8 cellular contexts compared by ENCODE assay signal in genomic region chr12:132560831-132561783, GRCh38. TPM values are rescaled to one million over a fixed set of nuclear protein-coding genes. Genes with fewer than 3 reads are reported as not detected.
DNase-seq lines count a peak whose midpoint lies in the region; ATAC-seq and TF ChIP-seq lines count a peak whose summit lies in the region.

No MANE protein-coding gene starts in this region.

- intact Hi-C loops in upper lobe of right lung (cut with DNase I) = no loop called here

- DNase-seq in DMS79 (lab: John Stamatoyannopoulos, UW) (peak; percentile 76), Kasumi-1 (lab: John Stamatoyannopoulos, UW) (peak; percentile 78), RPMI7951 (ENCODE audit: low read depth) (peak; percentile 6), foreskin melanocyte (peak; percentile 18), progenitor cell of endocrine pancreas (ENCODE audit: low spot score, unreplicated experiment) (peak; percentile 81), upper lobe of right lung (peak; percentile 81)
- peak; percentile 43 to 66 for DNase-seq in activated T-helper 1 cell treated with anti-CD3 and anti-CD28 coated beads, Interleukin-2, amount 50 U/mL, for 16 hours (ENCODE audit: low read depth in 1 of 2, low spot score in 1 of 2)

- peaks cover 6% of the 10 kb centered on the region for H3K36me3 Mint-ChIP-seq in progenitor cell of endocrine pancreas (ENCODE audit: insufficient read depth)

- no peaks in the 10 kb centered on the region for H3K9me3 Mint-ChIP-seq in progenitor cell of endocrine pancreas (ENCODE audit: low read depth)

- no peaks in the 10 kb centered on the region for H3K9me3 ChIP-seq in upper lobe of right lung

- peak overlapping the region; percentile 60 for H3K4me3 ChIP-seq in upper lobe of right lung

- peak; percentile 95 for TF ChIP-seq CTCF in progenitor cell of endocrine pancreas (IDR thresholded peaks at IDR 0.05; ENCODE audit: unreplicated experiment)
- TF ChIP-seq CTCF in upper lobe of right lung (IDR thresholded peaks at IDR 0.05) = peak; percentile 70

- H3K27me3 ChIP-seq in upper lobe of right lung = no peaks in the 10 kb centered on the region

- H3K4me1 Mint-ChIP-seq in progenitor cell of endocrine pancreas (ENCODE audit: low read depth) = peaks cover 8% of the 10 kb centered on the region

- ATAC-seq in upper lobe of right lung = peak; percentile 54
- no peak for ATAC-seq in GM18498 (IDR thresholded peaks at IDR 0.05; ENCODE audit: unreplicated experiment)

- peaks cover 9% of the 10 kb centered on the region for H3K4me1 ChIP-seq in upper lobe of right lung

- H3K4me3 Mint-ChIP-seq in progenitor cell of endocrine pancreas (ENCODE audit: low read depth) = peak overlapping the region; percentile 89

- H3K36me3 ChIP-seq in upper lobe of right lung = no peaks in the 10 kb centered on the region

- peak overlapping the region; percentile 94 for H3K27ac Mint-ChIP-seq in progenitor cell of endocrine pancreas

- H3K27ac ChIP-seq in upper lobe of right lung = no peak overlapping the region

- peaks cover 5% of the 10 kb centered on the region for H3K27me3 Mint-ChIP-seq in progenitor cell of endocrine pancreas

RNA-seq across cellular contexts. Expression of gene LRCOL1, which starts 49.3 kb away (rescaled TPM):
- total RNA-seq in RPMI7951 (2014; rRNA removed; shearing (Covaris generic)) = not detected in 2 replicates
- not detected in 2 replicates for total RNA-seq in progenitor cell of endocrine pancreas
- 1.8 TPM for total RNA-seq in upper lobe of right lung

RNA-seq across cellular contexts. Expression of gene P2RX2, which starts 57.5 kb away (rescaled TPM):
- total RNA-seq in RPMI7951 (2014; rRNA removed; shearing (Covaris generic)) = not detected in 2 replicates
- total RNA-seq in progenitor cell of endocrine pancreas (0.19 TPM in 1 of 2 replicates, not detected in the other), upper lobe of right lung (0.55 TPM)

Comparison
In these comparisons a context has a peak if more than half of its experiments do, and no peak if none do; other contexts are left out.
1. DNase-seq: peak in every context shown above with its lines; median percentile 81 in progenitor cell of endocrine pancreas; 81 in upper lobe of right lung; 78 in Kasumi-1; 76 in DMS79; 54 in activated T-helper 1 cell treated with anti-CD3 and anti-CD28 coated beads, Interleukin-2, amount 50 U/mL, for 16 hours; 18 in foreskin melanocyte; 6 in RPMI7951.